ENCODE assay signal across 29 cellular contexts in the genomic region with DNA sequence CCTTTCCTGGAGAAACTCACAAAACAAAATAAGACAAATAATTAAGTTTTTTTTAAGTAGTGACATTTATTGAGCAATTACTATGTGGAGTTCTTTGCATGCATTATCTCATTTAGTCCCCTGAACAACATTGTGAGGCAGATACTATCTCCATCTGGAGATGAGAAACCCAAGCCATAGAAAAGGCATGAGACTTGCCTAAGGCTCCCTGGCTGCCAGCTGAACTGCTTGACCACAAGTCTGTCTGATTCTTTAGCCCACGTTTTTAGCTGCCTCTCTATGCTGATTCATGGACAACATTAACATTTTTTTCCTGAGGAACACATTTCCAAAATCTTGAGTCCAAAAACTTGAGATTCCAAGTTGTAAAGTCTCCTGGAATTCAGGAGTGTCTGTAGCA.
"Had no signal": no experiment of that assay in that cellular context is flagged by ENCODE, and none has a peak within 500 bp of the region (broad histone marks: within the 10 kb centered on the region; RNA-seq: fewer than 3 reads in every experiment).

No MANE protein-coding gene starts in this region.

- H3K27ac ChIP-seq: breast epithelium, esophagus muscularis mucosa, gastroesophageal sphincter, hepatocyte, parathyroid adenoma, psoas muscle, sigmoid colon, WERI-Rb-1 had no signal

- H3K9ac ChIP-seq: parathyroid adenoma had no signal

- H3K4me1 ChIP-seq: breast epithelium, esophagus muscularis mucosa, gastroesophageal sphincter, parathyroid adenoma, psoas muscle, sigmoid colon, tibial nerve had no signal

- H3K27ac Mint-ChIP-seq: activated T-cell treated with anti-CD3 and anti-CD28 coated beads, Interleukin-2, amount 50 U/mL, for 24 hours; dendritic cell treated with granulocyte-macrophage colony-stimulating factor and Interleukin-4, amounts not matched to agents 40 ng/mL and 50 ng/mL, for 4 days; endodermal cell; naive thymus-derived CD4-positive, alpha-beta T cell; stimulated activated naive B cell treated with anti-CD40 and anti-IgM and Interleukin-4, amounts not matched to agents 10 μg/mL and 1 μg/mL and 100 μg/mL, for 72 hours; T-helper 1 cell treated with Interleukin-12 subunit alpha and Interleukin-12 subunit beta and Interleukin-4 antibody, amounts not matched to agents 30 μg/mL and 1 μg/mL, for 36 hours had no signal

- H3K4me3 Mint-ChIP-seq: activated T-cell treated with anti-CD3 and anti-CD28 coated beads, Interleukin-2, amount 50 U/mL, for 24 hours; dendritic cell treated with granulocyte-macrophage colony-stimulating factor and Interleukin-4, amounts not matched to agents 40 ng/mL and 50 ng/mL, for 4 days; endodermal cell; naive thymus-derived CD4-positive, alpha-beta T cell; stimulated activated naive B cell treated with anti-CD40 and anti-IgM and Interleukin-4, amounts not matched to agents 10 μg/mL and 1 μg/mL and 100 μg/mL, for 72 hours; T-helper 1 cell treated with Interleukin-12 subunit alpha and Interleukin-12 subunit beta and Interleukin-4 antibody, amounts not matched to agents 30 μg/mL and 1 μg/mL, for 36 hours had no signal

- H3K36me3 ChIP-seq: breast epithelium, esophagus muscularis mucosa, tibial nerve, WERI-Rb-1 had no signal

- H3K79me2 ChIP-seq: hepatocyte, parathyroid adenoma had no signal

- H3K4me2 ChIP-seq: hepatocyte, smooth muscle cell had no signal

- H3K9me3 ChIP-seq: psoas muscle, sigmoid colon had no signal

- ATAC-seq: activated CD4-positive, CD25-positive, alpha-beta regulatory T cell treated with anti-CD3 and anti-CD28 coated beads, Interleukin-2, amount 50 U/mL, for 24 hours; gastroesophageal sphincter; left colon; naive thymus-derived CD4-positive, alpha-beta T cell; psoas muscle; stimulated activated naive B cell treated with anti-CD40 and anti-IgM and Interleukin-4, amounts not matched to agents 10 μg/mL and 1 μg/mL and 100 μg/mL, for 72 hours had no signal

- H2AFZ ChIP-seq: hepatocyte, parathyroid adenoma had no signal

- H3K27me3 Mint-ChIP-seq: dendritic cell treated with granulocyte-macrophage colony-stimulating factor and Interleukin-4, amounts not matched to agents 40 ng/mL and 50 ng/mL, for 4 days; stimulated activated naive B cell treated with anti-CD40 and anti-IgM and Interleukin-4, amounts not matched to agents 10 μg/mL and 1 μg/mL and 100 μg/mL, for 72 hours had no signal

- H3K9me3 Mint-ChIP-seq: T-helper 1 cell treated with Interleukin-12 subunit alpha and Interleukin-12 subunit beta and Interleukin-4 antibody, amounts not matched to agents 30 μg/mL and 1 μg/mL, for 36 hours had no signal

- DNase-seq: activated CD4-positive, alpha-beta T cell treated with anti-CD3 and anti-CD28 coated beads for 48 hours; activated CD4-positive, alpha-beta T cell treated with anti-CD3 and anti-CD28 coated beads, Interleukin-2, amount 50 U/mL, for 48 hours; activated CD8-positive, alpha-beta memory T cell treated with anti-CD3 and anti-CD28 coated beads, Interleukin-2, amount 50 U/mL, for 4 hours; activated gamma-delta T cell; activated naive CD4-positive, alpha-beta T cell treated with anti-CD3 and anti-CD28 coated beads, Interleukin-2, amount 50 U/mL, for 16 hours; activated T-cell treated with anti-CD3 and anti-CD28 coated beads, Interleukin-2, amount 50 U/mL, for 24 hours; amygdala; central memory CD4-positive, alpha-beta T cell; endodermal cell; left colon; midbrain; naive thymus-derived CD4-positive, alpha-beta T cell; occipital lobe; psoas muscle; sigmoid colon; stimulated activated CD4-positive, alpha-beta T cell treated with anti-CD3 and anti-CD28 coated beads, Interleukin-1b, Interleukin-23, amount 100 ng/mL, for 48 hours; stimulated activated naive B cell treated with anti-CD40 and anti-IgM and Interleukin-4, amounts not matched to agents 10 μg/mL and 1 μg/mL and 100 μg/mL, for 72 hours; T1000; WERI-Rb-1 had no signal

- H3K4me1 Mint-ChIP-seq: endodermal cell; naive thymus-derived CD4-positive, alpha-beta T cell; stimulated activated naive B cell treated with anti-CD40 and anti-IgM and Interleukin-4, amounts not matched to agents 10 μg/mL and 1 μg/mL and 100 μg/mL, for 72 hours had no signal

- H3K27me3 ChIP-seq: breast epithelium, esophagus muscularis mucosa, gastroesophageal sphincter, hepatocyte, sigmoid colon, tibial nerve had no signal

- H3K4me3 ChIP-seq: breast epithelium, esophagus muscularis mucosa, gastroesophageal sphincter, hepatocyte, psoas muscle, sigmoid colon, smooth muscle cell, tibial nerve had no signal
